In the genomic region with DNA sequence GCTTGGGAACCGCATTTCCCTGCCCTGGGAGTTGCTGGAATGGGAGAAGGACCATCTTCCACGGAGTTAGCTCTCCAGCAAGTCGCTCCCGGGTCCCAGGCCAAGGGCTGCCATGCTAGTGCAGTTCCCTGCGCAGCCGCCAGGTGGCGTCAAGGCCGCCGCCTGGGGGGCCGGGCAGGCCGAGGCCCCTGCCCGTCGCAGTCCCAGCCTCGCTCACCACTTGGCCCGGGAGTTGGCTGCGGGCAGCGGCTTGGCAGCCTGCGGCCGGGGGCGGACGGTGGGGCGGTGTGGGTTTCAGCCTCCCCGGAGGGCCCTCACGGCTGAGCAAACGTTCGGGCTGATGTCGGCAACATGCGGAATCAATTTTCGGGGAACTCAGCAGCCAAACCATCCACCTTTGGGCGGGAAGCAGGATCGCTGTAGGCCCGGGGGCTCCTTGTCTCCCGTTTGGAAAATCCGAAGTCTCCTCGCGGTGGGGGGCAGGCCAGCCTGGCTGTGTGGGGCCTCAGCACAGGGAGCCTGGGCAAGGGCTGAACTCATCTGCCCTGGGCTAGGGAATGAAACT, we compare ENCODE assay signal across 9 cellular contexts.
A peak's percentile ranks its signal among the peaks of the same experiment; 100 is the strongest.
DNase-seq lines count a peak whose midpoint lies in the region; ATAC-seq and TF ChIP-seq lines count a peak whose summit lies in the region.
"Had no signal": no experiment of that assay in that cellular context is flagged by ENCODE, and none has a peak within 500 bp of the region (broad histone marks: within the 10 kb centered on the region; RNA-seq: fewer than 3 reads in every experiment).

No MANE protein-coding gene starts in this region.

- H3K36me3 Mint-ChIP-seq in activated CD4-positive, alpha-beta memory T cell treated with anti-CD3 and anti-CD28 coated beads for 36 hours = no peaks in the 10 kb centered on the region
- H3K36me3 Mint-ChIP-seq in activated CD4-positive, alpha-beta memory T cell treated with anti-CD3 and anti-CD28 coated beads, Interleukin-2, amount 10 ng/mL, durations not matched to agents 7 days and 5 days (ENCODE audit: low read depth) = no peaks in the 10 kb centered on the region
- H3K36me3 Mint-ChIP-seq in nephron progenitor cell (ENCODE audit: low read depth) = peaks cover 5% of the 10 kb centered on the region
- H3K36me3 Mint-ChIP-seq: activated naive CD4-positive, alpha-beta T cell treated with anti-CD3 and anti-CD28 coated beads, Interleukin-2, amount 50 U/mL, for 24 hours had no signal

- ATAC-seq in GM18867 (IDR thresholded peaks at IDR 0.05; ENCODE audit: unreplicated experiment) = no peak

- no peaks in the 10 kb centered on the region for H3K4me1 Mint-ChIP-seq in activated CD4-positive, alpha-beta memory T cell treated with anti-CD3 and anti-CD28 coated beads for 36 hours (ENCODE audit: low read depth)
- H3K4me1 Mint-ChIP-seq in activated CD4-positive, alpha-beta memory T cell treated with anti-CD3 and anti-CD28 coated beads, Interleukin-2, amount 10 ng/mL, durations not matched to agents 7 days and 5 days = no peaks in the 10 kb centered on the region
- peaks cover 22% of the 10 kb centered on the region for H3K4me1 Mint-ChIP-seq in nephron progenitor cell
- H3K4me1 Mint-ChIP-seq: activated naive CD4-positive, alpha-beta T cell treated with anti-CD3 and anti-CD28 coated beads, Interleukin-2, amount 50 U/mL, for 24 hours had no signal

- peaks cover 2% of the 10 kb centered on the region for H3K9me3 Mint-ChIP-seq in activated CD4-positive, alpha-beta memory T cell treated with anti-CD3 and anti-CD28 coated beads for 36 hours
- H3K9me3 Mint-ChIP-seq in activated CD4-positive, alpha-beta memory T cell treated with anti-CD3 and anti-CD28 coated beads, Interleukin-2, amount 10 ng/mL, durations not matched to agents 7 days and 5 days = peaks cover 10% of the 10 kb centered on the region
- H3K9me3 Mint-ChIP-seq in nephron progenitor cell = peaks cover 14% of the 10 kb centered on the region

- no peak overlapping the region for H3K4me3 Mint-ChIP-seq in activated CD4-positive, alpha-beta memory T cell treated with anti-CD3 and anti-CD28 coated beads for 36 hours
- H3K4me3 Mint-ChIP-seq in activated CD4-positive, alpha-beta memory T cell treated with anti-CD3 and anti-CD28 coated beads, Interleukin-2, amount 10 ng/mL, durations not matched to agents 7 days and 5 days = no peak overlapping the region
- no peak overlapping the region for H3K4me3 Mint-ChIP-seq in nephron progenitor cell
- H3K4me3 Mint-ChIP-seq: activated naive CD4-positive, alpha-beta T cell treated with anti-CD3 and anti-CD28 coated beads, Interleukin-2, amount 50 U/mL, for 24 hours had no signal

- POLR2A ChIA-PET in activated CD4-positive, alpha-beta memory T cell treated with anti-CD3 and anti-CD28 coated beads for 36 hours (lab: Charles Lee) = no interaction called here
- POLR2A ChIA-PET in activated CD4-positive, alpha-beta memory T cell treated with anti-CD3 and anti-CD28 coated beads, Interleukin-2, amount 10 ng/mL, durations not matched to agents 7 days and 5 days (lab: Charles Lee) = no interaction called here

- peak; percentile 25 for DNase-seq in activated CD4-positive, alpha-beta memory T cell treated with anti-CD3 and anti-CD28 coated beads for 36 hours
- no peak for DNase-seq in activated CD4-positive, alpha-beta memory T cell treated with anti-CD3 and anti-CD28 coated beads, Interleukin-2, amount 10 ng/mL, durations not matched to agents 7 days and 5 days
- peak in 42 of 76 experiments; percentile 1 to 49 (median 10) for DNase-seq in HUDEP-2 (lab: John Stamatoyannopoulos, UW; ENCODE audit: unreplicated experiment in 76 of 76)
- peak; percentile 55 for DNase-seq in dermis blood vessel endothelial cell
- DNase-seq in nephron progenitor cell = peak; percentile 72
- DNase-seq in NCI-H2081 treated with DMSO at 0.1 percent for 48 hours (lab: John Stamatoyannopoulos, UW) = no peak
- DNase-seq in NOMO-1 treated with dmso at 0.1 percent for 144 hours (lab: John Stamatoyannopoulos, UW; ENCODE audit: unreplicated experiment) = no peak

- peaks cover 4% of the 10 kb centered on the region for H3K27me3 Mint-ChIP-seq in activated CD4-positive, alpha-beta memory T cell treated with anti-CD3 and anti-CD28 coated beads for 36 hours
- no peaks in the 10 kb centered on the region for H3K27me3 Mint-ChIP-seq in activated CD4-positive, alpha-beta memory T cell treated with anti-CD3 and anti-CD28 coated beads, Interleukin-2, amount 10 ng/mL, durations not matched to agents 7 days and 5 days
- H3K27me3 Mint-ChIP-seq in nephron progenitor cell (ENCODE audit: low read depth, poor library complexity) = peaks cover 18% of the 10 kb centered on the region

- H3K27ac Mint-ChIP-seq in activated CD4-positive, alpha-beta memory T cell treated with anti-CD3 and anti-CD28 coated beads for 36 hours = no peak overlapping the region
- H3K27ac Mint-ChIP-seq in activated CD4-positive, alpha-beta memory T cell treated with anti-CD3 and anti-CD28 coated beads, Interleukin-2, amount 10 ng/mL, durations not matched to agents 7 days and 5 days = no peak overlapping the region
- no peak overlapping the region for H3K27ac Mint-ChIP-seq in nephron progenitor cell
- H3K27ac Mint-ChIP-seq: activated naive CD4-positive, alpha-beta T cell treated with anti-CD3 and anti-CD28 coated beads, Interleukin-2, amount 50 U/mL, for 24 hours had no signal

- intact Hi-C loops in activated CD4-positive, alpha-beta memory T cell treated with anti-CD3 and anti-CD28 coated beads for 36 hours (cut with micrococcal nuclease) = loop anchor here (2.0 kb wide), 1 partner anchor 666 kb away; no protein-coding TSS in a partner anchor

- CTCF ChIA-PET in activated CD4-positive, alpha-beta memory T cell treated with anti-CD3 and anti-CD28 coated beads for 36 hours (lab: Charles Lee) = interaction anchor here (1.0 to 1.8 kb wide), 3 partner anchors 14 to 673 kb away, joined by 3 to 10 read pairs (median 3); no protein-coding TSS in a partner anchor
- CTCF ChIA-PET in activated CD4-positive, alpha-beta memory T cell treated with anti-CD3 and anti-CD28 coated beads, Interleukin-2, amount 10 ng/mL, durations not matched to agents 7 days and 5 days (lab: Charles Lee) = interaction anchor here (0.6 to 1.1 kb wide), 4 partner anchors 9 to 673 kb away, joined by 3 to 6 read pairs (median 4); no protein-coding TSS in a partner anchor

- TF ChIP-seq CTCF in nephron progenitor cell (IDR thresholded peaks at IDR 0.05) = peak; percentile 89

Comparison
In these comparisons a context has a peak if more than half of its experiments do, and no peak if none do; other contexts are left out.
1. DNase-seq: peak in activated CD4-positive, alpha-beta memory T cell treated with anti-CD3 and anti-CD28 coated beads for 36 hours (single experiment), HUDEP-2 (42 of 76), dermis blood vessel endothelial cell (single experiment) and nephron progenitor cell (single experiment); none in activated CD4-positive, alpha-beta memory T cell treated with anti-CD3 and anti-CD28 coated beads, Interleukin-2, amount 10 ng/mL, durations not matched to agents 7 days and 5 days (single experiment), NCI-H2081 treated with DMSO at 0.1 percent for 48 hours (single experiment) and NOMO-1 treated with dmso at 0.1 percent for 144 hours (single experiment).